ENCODE assay signal across 1 cellular context in genomic region chr18:48829443-48830149, GRCh38.
TF ChIP-seq lines count a peak whose summit lies in the region.

No MANE protein-coding gene starts in this region.

TF ChIP-seq in HepG2, 621 proteins besides CTCF, POLR2A, EP300 and RAD21 (continued from another document):
- TF ChIP-seq ARID4A (CRISPR knock-in tag; IDR thresholded peaks at IDR 0.05; ENCODE audit: borderline replicate concordance) (no peak), PHB2 (IDR thresholded peaks at IDR 0.05; ENCODE audit: partially characterized antibody) (no peak), GFI1 (CRISPR knock-in tag; IDR thresholded peaks at IDR 0.05; ENCODE audit: borderline replicate concordance) (no peak), TFE3 (CRISPR knock-in tag; IDR thresholded peaks at IDR 0.05) (no peak), ZNF629 (CRISPR knock-in tag; conservative IDR thresholded peaks at IDR 0.05) (no peak), PLRG1 (conservative IDR thresholded peaks at IDR 0.05) (no peak), ZBTB7A (CRISPR knock-in tag; IDR thresholded peaks at IDR 0.05) (no peak), AGO2 (optimal IDR thresholded peaks at IDR 0.05; ENCODE audit: low read depth, low read length) (no peak), MXI1 (IDR thresholded peaks at IDR 0.05; ENCODE audit: borderline replicate concordance, low read depth, low read length) (no peak)
